15 cellular contexts compared by ENCODE assay signal in genomic region chr3:196440041-196440537, GRCh38. TPM values are rescaled to one million over a fixed set of nuclear protein-coding genes. Genes with fewer than 3 reads are reported as not detected.
DNase-seq lines count a peak whose midpoint lies in the region; ATAC-seq and TF ChIP-seq lines count a peak whose summit lies in the region.
"Had no signal": no experiment of that assay in that cellular context is flagged by ENCODE, and none has a peak within 500 bp of the region (broad histone marks: within the 10 kb centered on the region; RNA-seq: fewer than 3 reads in every experiment).

No MANE protein-coding gene starts in this region.

- H2AFZ ChIP-seq in fibroblast of lung (ENCODE audit: low read length) = no peak overlapping the region
- H2AFZ ChIP-seq in PC-3 (ENCODE audit: low read length) = no peak overlapping the region

- POLR2A ChIA-PET in PC-3 (lab: Charles Lee; ENCODE audit: unreplicated experiment) = no interaction called here

- TF ChIP-seq CTCF in fibroblast of lung (conservative IDR thresholded peaks at IDR 0.05 in 1 of 2, IDR thresholded peaks at IDR 0.05 in 1 of 2; ENCODE audit: low read depth in 1 of 2, low read length in 2 of 2) (no peak), PC-3 (conservative IDR thresholded peaks at IDR 0.05; ENCODE audit: low read depth, low read length) (no peak)

- H3K4me1 ChIP-seq in fibroblast of lung (ENCODE audit: control insufficient read depth, extremely low read depth, insufficient read depth, low read length) (no peaks in the 10 kb centered on the region), PC-3 (ENCODE audit: insufficient read depth, low read length) (0 out of 2 replicates have a peak, but pooled peaks cover 5% of the 10 kb centered on the region)
- H3K4me1 ChIP-seq: thyroid gland had no signal

- peaks cover 25% of the 10 kb centered on the region for H3K4me1 Mint-ChIP-seq in activated T-cell treated with anti-CD3 and anti-CD28 coated beads, Interleukin-2, amount 50 U/mL, for 72 hours (ENCODE audit: low read depth)
- H3K4me1 Mint-ChIP-seq in activated T-cell treated with anti-CD3 and anti-CD28 coated beads, Interleukin-2, amount 50 U/mL, for 4 hours (ENCODE audit: low read depth) = peaks cover 5% of the 10 kb centered on the region

- no peak overlapping the region for H3K4me3 Mint-ChIP-seq in activated T-cell treated with anti-CD3 and anti-CD28 coated beads, Interleukin-2, amount 50 U/mL, for 72 hours
- no peak overlapping the region for H3K4me3 Mint-ChIP-seq in activated T-cell treated with anti-CD3 and anti-CD28 coated beads, Interleukin-2, amount 50 U/mL, for 4 hours
- H3K4me3 Mint-ChIP-seq: WTC11 had no signal

- no peaks in the 10 kb centered on the region for H3K36me3 Mint-ChIP-seq in activated T-cell treated with anti-CD3 and anti-CD28 coated beads, Interleukin-2, amount 50 U/mL, for 72 hours (ENCODE audit: insufficient read depth in 2 of 2)
- H3K36me3 Mint-ChIP-seq in activated T-cell treated with anti-CD3 and anti-CD28 coated beads, Interleukin-2, amount 50 U/mL, for 4 hours (ENCODE audit: insufficient read depth) = no peaks in the 10 kb centered on the region
- H3K36me3 Mint-ChIP-seq: WTC11 had no signal

- H3K27ac Mint-ChIP-seq in activated T-cell treated with anti-CD3 and anti-CD28 coated beads, Interleukin-2, amount 50 U/mL, for 72 hours = peak overlapping the region; percentile 24
- H3K27ac Mint-ChIP-seq: WTC11 had no signal

- no peak overlapping the region for H3K9ac ChIP-seq in fibroblast of lung (ENCODE audit: insufficient read depth, low read length)
- no peak overlapping the region for H3K9ac ChIP-seq in PC-3 (ENCODE audit: low read length)

- intact Hi-C loops in PC-3 (cut with micrococcal nuclease) = no loop called here

- H3K27ac ChIP-seq in fibroblast of lung (ENCODE audit: insufficient read depth, low read length) (no peak overlapping the region), PC-3 (ENCODE audit: low read length) (no peak overlapping the region)
- H3K27ac ChIP-seq: thyroid gland had no signal

- H3K27me3 Mint-ChIP-seq in activated T-cell treated with anti-CD3 and anti-CD28 coated beads, Interleukin-2, amount 50 U/mL, for 72 hours (ENCODE audit: low read depth) = no peaks in the 10 kb centered on the region
- no peaks in the 10 kb centered on the region for H3K27me3 Mint-ChIP-seq in activated T-cell treated with anti-CD3 and anti-CD28 coated beads, Interleukin-2, amount 50 U/mL, for 4 hours (ENCODE audit: low read depth)

- H3K36me3 ChIP-seq in fibroblast of lung (ENCODE audit: control insufficient read depth, insufficient read depth, low read length) = no peaks in the 10 kb centered on the region
- H3K36me3 ChIP-seq in H7 (replicated peaks; ENCODE audit: control insufficient read depth, insufficient read depth, low read length) = no peaks in the 10 kb centered on the region
- H3K36me3 ChIP-seq in PC-3 (ENCODE audit: low read depth, low read length) = no peaks in the 10 kb centered on the region
- H3K36me3 ChIP-seq: thyroid gland had no signal

- H3K9me3 ChIP-seq in fibroblast of lung (ENCODE audit: control insufficient read depth, insufficient read depth, low read depth, low read length) (no peaks in the 10 kb centered on the region), PC-3 (ENCODE audit: low read length) (no peaks in the 10 kb centered on the region)
- H3K9me3 ChIP-seq: thyroid gland had no signal

- no peak for ATAC-seq in activated T-cell treated with anti-CD3 and anti-CD28 coated beads, Interleukin-2, amount 50 U/mL, for 72 hours (replicated peaks in 1 of 2)
- no peak for ATAC-seq in activated T-cell treated with anti-CD3 and anti-CD28 coated beads, Interleukin-2, amount 50 U/mL, for 4 hours
- peak; percentile 58 for ATAC-seq in HG03280 (IDR thresholded peaks at IDR 0.05; ENCODE audit: unreplicated experiment)
- ATAC-seq in HG02642 (IDR thresholded peaks at IDR 0.05; ENCODE audit: poor library complexity, unreplicated experiment) = no peak
- ATAC-seq in PC-3 = no peak
- ATAC-seq: WTC11 had no signal

- no peaks in the 10 kb centered on the region for H3K9me2 ChIP-seq in PC-3 (replicated peaks; ENCODE audit: low read length)

- CTCF ChIA-PET in PC-3 (lab: Charles Lee) = interaction anchor here (0.6 kb wide), 1 partner anchor 110 kb away, joined by 3 read pairs; no protein-coding TSS in a partner anchor

- no peaks in the 10 kb centered on the region for H3K9me3 Mint-ChIP-seq in activated T-cell treated with anti-CD3 and anti-CD28 coated beads, Interleukin-2, amount 50 U/mL, for 72 hours
- no peaks in the 10 kb centered on the region for H3K9me3 Mint-ChIP-seq in activated T-cell treated with anti-CD3 and anti-CD28 coated beads, Interleukin-2, amount 50 U/mL, for 4 hours
- H3K9me3 Mint-ChIP-seq: WTC11 had no signal

- H3K27me3 ChIP-seq in fibroblast of lung (ENCODE audit: control insufficient read depth, insufficient read depth, low read length) = no peaks in the 10 kb centered on the region
- no peaks in the 10 kb centered on the region for H3K27me3 ChIP-seq in H7 (ENCODE audit: control insufficient read depth, insufficient read depth, low read length)
- no peaks in the 10 kb centered on the region for H3K27me3 ChIP-seq in PC-3 (ENCODE audit: low read length)
- H3K27me3 ChIP-seq: thyroid gland had no signal

- no peaks in the 10 kb centered on the region for H3F3A ChIP-seq in PC-3 (ENCODE audit: low read length, unreplicated experiment)

- no peak overlapping the region for H3K4me2 ChIP-seq in fibroblast of lung (ENCODE audit: extremely low read depth, insufficient read depth, low read length)
- H3K4me2 ChIP-seq in PC-3 (ENCODE audit: low read length) = no peak overlapping the region

- DNase-seq in activated T-cell treated with anti-CD3 and anti-CD28 coated beads, Interleukin-2, amount 50 U/mL, for 72 hours = no peak
- DNase-seq in activated T-cell treated with anti-CD3 and anti-CD28 coated beads, Interleukin-2, amount 50 U/mL, for 4 hours = no peak
- DNase-seq in fibroblast of lung (ENCODE audit: low read depth in 2 of 2) = peak; percentile 48 to 60
- DNase-seq in H7 = no peak
- no peak for DNase-seq in PC-3
- DNase-seq in stimulated activated CD4-positive, alpha-beta T cell treated with anti-CD3 and anti-CD28 coated beads, Interleukin-1b, Interleukin-23, amount 100 ng/mL, for 48 hours = no peak
- DNase-seq: 8988T; activated naive CD4-positive, alpha-beta T cell; GDM1; NCI-H2081; stimulated activated CD4-positive, alpha-beta T cell treated with anti-CD3 and anti-CD28 coated beads, Interleukin-4, amount 100 ng/mL, for 1 hour; thyroid gland had no signal

- H4K20me1 ChIP-seq in fibroblast of lung (ENCODE audit: control insufficient read depth, extremely low read depth, insufficient read depth, low read length) = no peaks in the 10 kb centered on the region
- no peaks in the 10 kb centered on the region for H4K20me1 ChIP-seq in PC-3 (ENCODE audit: low read length)

- BruUV-seq in PC-3 (replicated peaks; lab: Mats Ljungman, UMichigan) = no TSS peak

- H3K4me3 ChIP-seq in fibroblast of lung (replicated peaks in 1 of 4; ENCODE audit: control extremely low read depth in 1 of 4, insufficient read depth in 1 of 4, low read depth in 3 of 4, low read length in 4 of 4) = no peak overlapping the region
- H3K4me3 ChIP-seq in H7 (ENCODE audit: insufficient read depth, low read depth, low read length) = no peak overlapping the region
- H3K4me3 ChIP-seq in PC-3 (ENCODE audit: low read length) = no peak overlapping the region
- H3K4me3 ChIP-seq: thyroid gland had no signal

- H3K79me2 ChIP-seq in fibroblast of lung (ENCODE audit: control insufficient read depth, insufficient read depth, low read length) = no peaks in the 10 kb centered on the region
- H3K79me2 ChIP-seq in PC-3 (ENCODE audit: low read length) = no peaks in the 10 kb centered on the region

RNA-seq across cellular contexts. Expression of gene UBXN7, which starts 7.9 kb away (rescaled TPM):
- total RNA-seq in activated T-cell treated with anti-CD3 and anti-CD28 coated beads, Interleukin-2, amount 50 U/mL, for 72 hours = 10 to 100 TPM; 77.3 to 89.6 TPM
- 10 to 100 TPM; 33.7 to 35.2 (median 34.7) TPM for total RNA-seq in activated T-cell treated with anti-CD3 and anti-CD28 coated beads, Interleukin-2, amount 50 U/mL, for 4 hours
- total RNA-seq in fibroblast of lung (21.1 and 28.1 TPM in 2 replicates), PC-3 (2014; rRNA removed) (10.2 and 10.5 TPM in 2 replicates)
- 25.9 and 34.8 TPM in 2 replicates for polyA plus RNA-seq in fibroblast of lung
- polyA plus RNA-seq in fibroblast of lung (2012) = 10.3 and 20.8 TPM in 2 replicates
- 6.4 and 18.0 TPM in 2 replicates for polyA minus RNA-seq in fibroblast of lung (ENCODE audit: low replicate concordance)
- total RNA-seq in H7 (2014; rRNA removed; shearing (Covaris generic)) = 14.4 and 23.2 TPM in 2 replicates

Comparison
In these comparisons a context has a peak if more than half of its experiments do, and no peak if none do; other contexts are left out.
1. DNase-seq: peak in fibroblast of lung (2 of 2); none in activated T-cell treated with anti-CD3 and anti-CD28 coated beads, Interleukin-2, amount 50 U/mL, for 72 hours (0 of 2), activated T-cell treated with anti-CD3 and anti-CD28 coated beads, Interleukin-2, amount 50 U/mL, for 4 hours (single experiment), H7 (single experiment), PC-3 (single experiment) and stimulated activated CD4-positive, alpha-beta T cell treated with anti-CD3 and anti-CD28 coated beads, Interleukin-1b, Interleukin-23, amount 100 ng/mL, for 48 hours (single experiment).